Comparison of ENCODE assay signal across 18 cellular contexts in the genomic region with DNA sequence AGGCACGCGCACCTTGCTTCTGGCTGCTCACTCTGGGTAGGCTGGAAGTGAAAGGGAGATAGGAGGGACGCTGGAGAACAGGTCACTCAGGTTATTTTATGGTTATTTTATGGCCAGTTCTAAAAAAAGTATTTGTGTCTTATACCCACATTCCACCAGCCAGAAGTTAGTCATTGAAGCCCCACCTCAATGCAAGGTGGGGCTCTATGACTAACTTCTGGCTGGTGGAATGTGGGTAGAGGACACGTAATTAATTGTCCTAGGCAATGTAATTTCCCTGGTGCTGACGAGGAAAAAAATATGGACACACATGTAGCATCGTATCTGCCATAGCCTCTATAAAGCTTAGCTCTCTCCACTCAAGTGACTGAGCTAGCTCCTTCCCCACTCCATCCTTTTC.
"Had no signal": no experiment of that assay in that cellular context is flagged by ENCODE, and none has a peak within 500 bp of the region (broad histone marks: within the 10 kb centered on the region; RNA-seq: fewer than 3 reads in every experiment).

No MANE protein-coding gene starts in this region.

- H3K27ac ChIP-seq: brain microvascular endothelial cell, esophagus squamous epithelium, heart left ventricle, pancreas, stomach, thoracic aorta, vagina had no signal

- H3K27me3 Mint-ChIP-seq: activated CD8-positive, alpha-beta memory T cell treated with anti-CD3 and anti-CD28 coated beads, Interleukin-2, amount 10 ng/mL, durations not matched to agents 7 days and 5 days; activated T-cell treated with anti-CD3 and anti-CD28 coated beads, Interleukin-2, amount 50 U/mL, for 24 hours had no signal

- H3K27me3 ChIP-seq: brain microvascular endothelial cell, esophagus squamous epithelium, heart left ventricle, pancreas, stomach, vagina had no signal

- H3K36me3 Mint-ChIP-seq: activated CD8-positive, alpha-beta memory T cell treated with anti-CD3 and anti-CD28 coated beads, Interleukin-2, amount 10 ng/mL, durations not matched to agents 7 days and 5 days; activated naive CD8-positive, alpha-beta T cell; mesothelial cell of epicardium had no signal

- H3K27ac Mint-ChIP-seq: activated CD8-positive, alpha-beta memory T cell treated with anti-CD3 and anti-CD28 coated beads, Interleukin-2, amount 10 ng/mL, durations not matched to agents 7 days and 5 days; activated naive CD8-positive, alpha-beta T cell; activated T-cell treated with anti-CD3 and anti-CD28 coated beads, Interleukin-2, amount 50 U/mL, for 24 hours; mesothelial cell of epicardium; T-helper 17 cell had no signal

- H3K9me3 Mint-ChIP-seq: activated T-cell treated with anti-CD3 and anti-CD28 coated beads, Interleukin-2, amount 50 U/mL, for 24 hours had no signal

- H3K4me1 ChIP-seq: heart left ventricle, pancreas, vagina had no signal

- DNase-seq: activated CD4-positive, CD25-positive, alpha-beta regulatory T cell; activated CD8-positive, alpha-beta memory T cell treated with anti-CD3 and anti-CD28 coated beads, Interleukin-2, amount 10 ng/mL, durations not matched to agents 7 days and 5 days; activated effector memory CD4-positive, alpha-beta T cell treated with Interleukin-2 at 50 U/mL for 16 hours; activated T-cell treated with anti-CD3 and anti-CD28 coated beads, Interleukin-2, amount 50 U/mL, for 24 hours; brain microvascular endothelial cell; esophagus squamous epithelium; foreskin fibroblast; heart left ventricle; kidney; pancreas; stimulated activated CD4-positive, alpha-beta T cell treated with anti-CD3 and anti-CD28 coated beads, Interleukin-15, amount 100 ng/mL, for 24 hours; stimulated activated CD4-positive, alpha-beta T cell treated with anti-CD3 and anti-CD28 coated beads, Interleukin-4, amount 100 ng/mL, for 24 hours; stomach; T-helper 17 cell had no signal

- H3K36me3 ChIP-seq: brain microvascular endothelial cell, esophagus squamous epithelium, heart left ventricle, pancreas, stomach, thoracic aorta, vagina had no signal

- ATAC-seq: activated CD8-positive, alpha-beta memory T cell treated with anti-CD3 and anti-CD28 coated beads, Interleukin-2, amount 10 ng/mL, durations not matched to agents 7 days and 5 days; heart left ventricle; pancreas; T-helper 17 cell had no signal

- H3K9me3 ChIP-seq: esophagus squamous epithelium, pancreas, stomach, thoracic aorta, vagina had no signal

- H3K4me1 Mint-ChIP-seq: activated CD8-positive, alpha-beta memory T cell treated with anti-CD3 and anti-CD28 coated beads, Interleukin-2, amount 10 ng/mL, durations not matched to agents 7 days and 5 days; T-helper 17 cell had no signal

- H3K4me3 ChIP-seq: esophagus squamous epithelium, heart left ventricle, pancreas, stomach, thoracic aorta, vagina had no signal

- H3K4me3 Mint-ChIP-seq: activated CD8-positive, alpha-beta memory T cell treated with anti-CD3 and anti-CD28 coated beads, Interleukin-2, amount 10 ng/mL, durations not matched to agents 7 days and 5 days; activated naive CD8-positive, alpha-beta T cell; activated T-cell treated with anti-CD3 and anti-CD28 coated beads, Interleukin-2, amount 50 U/mL, for 24 hours; mesothelial cell of epicardium; T-helper 17 cell had no signal
